ENCODE assay signal across 19 cellular contexts in genomic region chr3:71409352-71409751, GRCh38.
A peak's percentile ranks its signal among the peaks of the same experiment; 100 is the strongest.
DNase-seq lines count a peak whose midpoint lies in the region; ATAC-seq and TF ChIP-seq lines count a peak whose summit lies in the region.
"Had no signal": no experiment of that assay in that cellular context is flagged by ENCODE, and none has a peak within 500 bp of the region (broad histone marks: within the 10 kb centered on the region; RNA-seq: fewer than 3 reads in every experiment).

No MANE protein-coding gene starts in this region.

- H2AFZ ChIP-seq in OCI-LY1 (ENCODE audit: low read length): no peak overlapping the region

- no peak overlapping the region for H3K4me3 ChIP-seq in OCI-LY1 (ENCODE audit: low read depth, low read length, poor library complexity, severe bottlenecking)

- peaks cover 50% of the 10 kb centered on the region for H3K79me2 ChIP-seq in OCI-LY1 (ENCODE audit: insufficient read depth, low read length)

- no peaks in the 10 kb centered on the region for H3K27me3 ChIP-seq in OCI-LY1 (ENCODE audit: insufficient read depth, low read length)

- H3K27ac ChIP-seq in OCI-LY1 (ENCODE audit: low read depth, low read length, poor library complexity, severe bottlenecking): peak overlapping the region; percentile 35

- no peaks in the 10 kb centered on the region for H3F3A ChIP-seq in OCI-LY1 (ENCODE audit: insufficient read depth, low read length)

- H3K4me1 ChIP-seq in OCI-LY1 (ENCODE audit: insufficient read depth, low read length, severe bottlenecking): peaks cover 68% of the 10 kb centered on the region

- H3K27ac Mint-ChIP-seq in activated naive CD8-positive, alpha-beta T cell: peak overlapping the region; percentile 46
- H3K27ac Mint-ChIP-seq in activated naive CD8-positive, alpha-beta T cell treated with anti-CD3 and anti-CD28 coated beads, Interleukin-2, amount 50 U/mL, for 24 hours: no peak overlapping the region
- H3K27ac Mint-ChIP-seq in mesothelial cell of epicardium (peak overlapping the region; percentile 15), chondrocyte (ENCODE audit: unreplicated experiment) (no peak overlapping the region)
- H3K27ac Mint-ChIP-seq: H9 had no signal

- H3K4me1 Mint-ChIP-seq in activated naive CD8-positive, alpha-beta T cell (ENCODE audit: low read depth): peaks cover 82% of the 10 kb centered on the region
- peaks cover 72% of the 10 kb centered on the region for H3K4me1 Mint-ChIP-seq in activated naive CD8-positive, alpha-beta T cell treated with anti-CD3 and anti-CD28 coated beads, Interleukin-2, amount 50 U/mL, for 24 hours
- H3K4me1 Mint-ChIP-seq in mesothelial cell of epicardium (peaks cover 73% of the 10 kb centered on the region), chondrocyte (ENCODE audit: low read depth) (peaks cover 59% of the 10 kb centered on the region)

- no peaks in the 10 kb centered on the region for H3K9me3 ChIP-seq in OCI-LY1 (ENCODE audit: low read length)
- H3K9me3 ChIP-seq: SK-N-SH had no signal

- peak overlapping the region; percentile 5; the same call in 1 of the 2 replicates for H3K4me2 ChIP-seq in OCI-LY1 (ENCODE audit: low read length)
- H3K4me2 ChIP-seq: SK-N-SH had no signal

- no peaks in the 10 kb centered on the region for H3K9me3 Mint-ChIP-seq in activated naive CD8-positive, alpha-beta T cell (ENCODE audit: low read depth)
- no peaks in the 10 kb centered on the region for H3K9me3 Mint-ChIP-seq in activated naive CD8-positive, alpha-beta T cell treated with anti-CD3 and anti-CD28 coated beads, Interleukin-2, amount 50 U/mL, for 24 hours
- H3K9me3 Mint-ChIP-seq in mesothelial cell of epicardium (no peaks in the 10 kb centered on the region), chondrocyte (ENCODE audit: low read depth) (no peaks in the 10 kb centered on the region)
- H3K9me3 Mint-ChIP-seq: H9 had no signal

- no peak for DNase-seq in activated naive CD8-positive, alpha-beta T cell treated with anti-CD3 and anti-CD28 coated beads, Interleukin-2, amount 50 U/mL, for 24 hours
- DNase-seq in mesothelial cell of epicardium (ENCODE audit: low spot score in 2 of 2, unreplicated experiment in 2 of 2) (no peak), NCI-H146 (lab: John Stamatoyannopoulos, UW) (no peak), chondrocyte (ENCODE audit: low spot score) (no peak), NCI-H524 treated with DMSO at 0.1 percent for 48 hours (lab: John Stamatoyannopoulos, UW) (no peak)
- DNase-seq: DND-41; H9; NCI-H1105; NCI-H1694; NCI-H2081 treated with DMSO at 0.1 percent for 48 hours; NCI-H748 treated with DMSO at 0.1 percent for 48 hours; NK-92 treated with Interleukin-12 subunit alpha and Interleukin-12 subunit beta, amount 100 ng/mL, for 24 hours; PC-3; RPMI8226; SHP77 treated with DMSO at 0.1 percent for 48 hours; SK-N-SH had no signal

- H3K27me3 Mint-ChIP-seq in activated naive CD8-positive, alpha-beta T cell: no peaks in the 10 kb centered on the region
- H3K27me3 Mint-ChIP-seq in activated naive CD8-positive, alpha-beta T cell treated with anti-CD3 and anti-CD28 coated beads, Interleukin-2, amount 50 U/mL, for 24 hours: no peaks in the 10 kb centered on the region
- H3K27me3 Mint-ChIP-seq in mesothelial cell of epicardium (ENCODE audit: low read depth) (no peaks in the 10 kb centered on the region), chondrocyte (ENCODE audit: low read depth) (no peaks in the 10 kb centered on the region)

- no peak overlapping the region for H3K4me3 Mint-ChIP-seq in activated naive CD8-positive, alpha-beta T cell
- no peak overlapping the region for H3K4me3 Mint-ChIP-seq in activated naive CD8-positive, alpha-beta T cell treated with anti-CD3 and anti-CD28 coated beads, Interleukin-2, amount 50 U/mL, for 24 hours
- no peak overlapping the region for H3K4me3 Mint-ChIP-seq in mesothelial cell of epicardium
- H3K4me3 Mint-ChIP-seq in chondrocyte (ENCODE audit: unreplicated experiment): no peak overlapping the region
- H3K4me3 Mint-ChIP-seq: H9 had no signal

- no peaks in the 10 kb centered on the region for H3K9me2 ChIP-seq in OCI-LY1 (ENCODE audit: low read depth, low read length)
- H3K9me2 ChIP-seq: SK-N-SH had no signal

- TF ChIP-seq CTCF in OCI-LY1 (IDR thresholded peaks at IDR 0.05; ENCODE audit: low read length): no peak
- TF ChIP-seq CTCF in mesothelial cell of epicardium (IDR thresholded peaks at IDR 0.05; ENCODE audit: unreplicated experiment): no peak
- TF ChIP-seq CTCF in chondrocyte (IDR thresholded peaks at IDR 0.05): no peak

- ATAC-seq in activated naive CD8-positive, alpha-beta T cell treated with anti-CD3 and anti-CD28 coated beads, Interleukin-2, amount 50 U/mL, for 24 hours: no peak
- no peak for ATAC-seq in HG03571 (IDR thresholded peaks at IDR 0.05; ENCODE audit: unreplicated experiment)
- ATAC-seq: PC-3 had no signal

- no peaks in the 10 kb centered on the region for H4K20me1 ChIP-seq in OCI-LY1 (ENCODE audit: insufficient read depth, low read length)

- H3K9ac ChIP-seq in OCI-LY1 (ENCODE audit: low read length): no peak overlapping the region; the same call in 1 of the 2 replicates
- H3K9ac ChIP-seq: SK-N-SH had no signal

- peaks cover 26% of the 10 kb centered on the region for H3K36me3 Mint-ChIP-seq in activated naive CD8-positive, alpha-beta T cell
- H3K36me3 Mint-ChIP-seq in activated naive CD8-positive, alpha-beta T cell treated with anti-CD3 and anti-CD28 coated beads, Interleukin-2, amount 50 U/mL, for 24 hours (ENCODE audit: low read depth): peaks cover 3% of the 10 kb centered on the region
- no peaks in the 10 kb centered on the region for H3K36me3 Mint-ChIP-seq in mesothelial cell of epicardium
- peaks cover 2% of the 10 kb centered on the region for H3K36me3 Mint-ChIP-seq in chondrocyte (ENCODE audit: low read depth)

- no peaks in the 10 kb centered on the region for H3K36me3 ChIP-seq in OCI-LY1 (ENCODE audit: insufficient read depth, low read length)

Comparison
In these comparisons a context has a peak if more than half of its experiments do, and no peak if none do; other contexts are left out.
1. H3K27ac Mint-ChIP-seq: peak in activated naive CD8-positive, alpha-beta T cell (single experiment) and mesothelial cell of epicardium (single experiment); none in activated naive CD8-positive, alpha-beta T cell treated with anti-CD3 and anti-CD28 coated beads, Interleukin-2, amount 50 U/mL, for 24 hours (single experiment) and chondrocyte (single experiment).